12 cellular contexts compared by ENCODE assay signal in the genomic region with DNA sequence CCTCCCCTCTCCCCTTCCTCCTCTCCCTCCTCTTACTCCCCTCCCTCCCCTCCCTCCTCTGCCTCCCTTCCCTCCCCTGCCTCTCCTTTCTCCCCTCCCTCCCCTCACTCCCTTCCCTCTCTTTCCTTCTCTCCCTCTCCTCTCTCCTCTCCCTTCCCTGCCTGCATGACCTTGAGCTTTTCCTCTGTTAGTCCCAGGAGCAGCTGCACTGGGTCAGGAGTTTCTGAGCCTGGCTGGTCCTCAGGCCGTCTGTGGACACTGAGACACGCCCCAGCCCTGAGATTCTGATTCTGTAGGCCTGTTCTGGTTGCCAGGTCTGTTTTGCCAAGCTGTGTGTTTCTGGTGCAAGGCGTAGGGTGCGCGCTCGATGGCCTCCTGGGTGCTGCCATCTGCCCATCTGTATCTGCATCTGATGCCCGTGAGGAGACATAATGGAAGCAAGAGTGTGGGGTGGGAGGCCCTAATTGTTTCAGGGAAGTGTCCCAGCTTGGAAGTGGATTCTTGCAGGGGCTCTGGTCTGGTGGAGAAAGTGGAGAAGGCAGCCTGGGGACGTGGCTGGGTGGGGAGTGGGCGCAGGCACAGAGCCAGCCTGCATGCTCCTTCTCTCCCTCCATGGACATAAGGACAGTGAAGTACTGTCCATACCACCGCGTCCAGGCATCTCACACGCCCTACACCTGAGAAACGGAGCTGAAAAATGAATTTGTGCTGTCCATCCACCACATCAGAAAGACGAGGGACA.
DNase-seq lines count a peak whose midpoint lies in the region; ATAC-seq and TF ChIP-seq lines count a peak whose summit lies in the region.
"Had no signal": no experiment of that assay in that cellular context is flagged by ENCODE, and none has a peak within 500 bp of the region (broad histone marks: within the 10 kb centered on the region; RNA-seq: fewer than 3 reads in every experiment).

No MANE protein-coding gene starts in this region.

- H3K9me3 ChIP-seq in left ventricle myocardium inferior (replicated peaks), result peaks cover 4% of the 10 kb centered on the region
- H3K9me3 ChIP-seq in adrenal gland (replicated peaks in 1 of 3), result no peaks in the 10 kb centered on the region
- H3K9me3 ChIP-seq in mucosa of descending colon, result no peaks in the 10 kb centered on the region
- no peaks in the 10 kb centered on the region for H3K9me3 ChIP-seq in testis

- 80 to 88% (median 84%) methylated on average over 14 of the region's 14 CpGs for WGBS in adrenal gland, 4 donors
- 61 to 70% methylated on average over 11 to 14 of the region's 14 CpGs for WGBS in testis, 2 donors

- intact Hi-C loops in left ventricle myocardium inferior (cut with micrococcal nuclease), result no loop called here
- intact Hi-C loops in Right ventricle myocardium superior (cut with DNase I), result no loop called here
- intact Hi-C loops in adrenal gland (cut with DNase I), result loop anchor here in 1 of 2 donors (10.0 kb wide), 2 partner anchors 47 to 73 kb away; no protein-coding TSS in a partner anchor
- intact Hi-C loops in mucosa of descending colon (cut with DNase I, micrococcal nuclease), result no loop called here
- intact Hi-C loops in testis (cut with DNase I; ENCODE audit: low total_unique reads), result no loop called here

- H3K27ac ChIP-seq in left ventricle myocardium inferior (replicated peaks) (peak overlapping the region; percentile 92), adrenal gland (peak overlapping the region in 1 of 5 donors; percentile 29), testis (peak overlapping the region; percentile 50 to 53)

- H3K4me3 ChIP-seq in left ventricle myocardium inferior, result peak overlapping the region; percentile 54
- H3K4me3 ChIP-seq in adrenal gland, result no peak overlapping the region
- H3K4me3 ChIP-seq in mucosa of descending colon, result no peak overlapping the region
- H3K4me3 ChIP-seq in testis, result peak overlapping the region in 1 of 2 donors; percentile 26

- DNase-seq in left ventricle myocardium inferior (no peak), Right ventricle myocardium superior (no peak), adrenal gland (peak in 4 of 7 donors; percentile 31 to 45 (median 38)), mucosa of descending colon (peak in 1 of 3 donors; percentile 18), testis (peak; percentile 79), NCI-H510A (lab: John Stamatoyannopoulos, UW) (no peak), DMS79 (lab: John Stamatoyannopoulos, UW) (no peak), HCEC 1CT (no peak)
- DNase-seq: activated CD4-positive, alpha-beta T cell treated with anti-CD3 and anti-CD28 coated beads for 4 hours; AML-193; erythroblast; NCI-H187 treated with DMSO at 0.1 percent for 48 hours had no signal

- no peak for TF ChIP-seq CTCF in left ventricle myocardium inferior (IDR thresholded peaks at IDR 0.05; ENCODE audit: borderline replicate concordance)
- no peak for TF ChIP-seq CTCF in adrenal gland (IDR thresholded peaks at IDR 0.05)
- TF ChIP-seq CTCF in mucosa of descending colon (IDR thresholded peaks at IDR 0.05), result no peak
- TF ChIP-seq CTCF in testis (IDR thresholded peaks at IDR 0.05), result no peak

- no peak for TF ChIP-seq POLR2A in adrenal gland (IDR thresholded peaks at IDR 0.05)
- no peak for TF ChIP-seq POLR2A in testis (IDR thresholded peaks at IDR 0.05)

- H3K36me3 ChIP-seq in left ventricle myocardium inferior (no peaks in the 10 kb centered on the region), adrenal gland (replicated peaks in 1 of 2) (no peaks in the 10 kb centered on the region), mucosa of descending colon (ENCODE audit: low read depth) (no peaks in the 10 kb centered on the region), testis (ENCODE audit: low read depth, missing control alignments) (no peaks in the 10 kb centered on the region)

- peaks cover 31% of the 10 kb centered on the region for H3K4me1 ChIP-seq in left ventricle myocardium inferior
- peaks cover 4 to 12% of the 10 kb centered on the region in 2 donors for H3K4me1 ChIP-seq in adrenal gland (replicated peaks in 1 of 2)
- peaks cover 8% of the 10 kb centered on the region for H3K4me1 ChIP-seq in mucosa of descending colon (ENCODE audit: low read depth)
- H3K4me1 ChIP-seq in testis, result peaks cover 16% of the 10 kb centered on the region

- ATAC-seq in Right ventricle myocardium superior (ENCODE audit: poor library complexity), result no peak
- ATAC-seq in mucosa of descending colon, result peak; percentile 1

- H3K27me3 ChIP-seq in left ventricle myocardium inferior (ENCODE audit: low read depth), result peaks cover 87% of the 10 kb centered on the region
- H3K27me3 ChIP-seq in adrenal gland, result no peaks in the 10 kb centered on the region
- no peaks in the 10 kb centered on the region for H3K27me3 ChIP-seq in testis

Comparison
In these comparisons a context has a peak if more than half of its experiments do, and no peak if none do; other contexts are left out.
1. DNase-seq: peak in adrenal gland (4 of 7) and testis (single experiment); none in left ventricle myocardium inferior (single experiment), Right ventricle myocardium superior (single experiment), NCI-H510A (single experiment), DMS79 (single experiment) and HCEC 1CT (single experiment).